In genomic region chr6:170437719-170438401, GRCh38 we compare ENCODE assay signal across 10 cellular contexts.
DNase-seq lines count a peak whose midpoint lies in the region; ATAC-seq and TF ChIP-seq lines count a peak whose summit lies in the region.
"Had no signal": no experiment of that assay in that cellular context is flagged by ENCODE, and none has a peak within 500 bp of the region (broad histone marks: within the 10 kb centered on the region; RNA-seq: fewer than 3 reads in every experiment).

No MANE protein-coding gene starts in this region.

- H3K4me3 Mint-ChIP-seq in CD4-positive, alpha-beta memory T cell: peak overlapping the region in 4 of 8 donors; percentile 25 to 61 (median 43)
- H3K4me3 Mint-ChIP-seq in activated CD4-positive, alpha-beta T cell treated with anti-CD3 and anti-CD28 coated beads for 36 hours: no peak overlapping the region
- H3K4me3 Mint-ChIP-seq: activated naive CD4-positive, alpha-beta T cell treated with anti-CD3 and anti-CD28 coated beads, Interleukin-2, amount 50 U/mL, for 24 hours; memory B cell had no signal

- intact Hi-C loops in colonic mucosa (cut with DNase I): no loop called here
- intact Hi-C loops in CD4-positive, alpha-beta memory T cell (cut with micrococcal nuclease): no loop called here
- intact Hi-C loops in activated CD4-positive, alpha-beta T cell treated with anti-CD3 and anti-CD28 coated beads for 36 hours (cut with DNase I, micrococcal nuclease): no loop called here

- H3K27ac Mint-ChIP-seq in CD4-positive, alpha-beta memory T cell: peak overlapping the region in 1 of 7 donors; percentile 24
- H3K27ac Mint-ChIP-seq in activated CD4-positive, alpha-beta T cell treated with anti-CD3 and anti-CD28 coated beads for 36 hours: no peak overlapping the region
- H3K27ac Mint-ChIP-seq: activated naive CD4-positive, alpha-beta T cell treated with anti-CD3 and anti-CD28 coated beads, Interleukin-2, amount 50 U/mL, for 24 hours; memory B cell had no signal

- H3K4me1 ChIP-seq in KMS-11 (ENCODE audit: low read depth, poor library complexity, severe bottlenecking): no peaks in the 10 kb centered on the region
- H3K4me1 ChIP-seq in colonic mucosa: no peaks in the 10 kb centered on the region
- peaks cover 4% of the 10 kb centered on the region for H3K4me1 ChIP-seq in CD4-positive, alpha-beta memory T cell (ENCODE audit: insufficient read depth, low read length)

- POLR2A ChIA-PET in CD4-positive, alpha-beta memory T cell (lab: Charles Lee; ENCODE audit: partially characterized antibody): no interaction called here
- POLR2A ChIA-PET in activated CD4-positive, alpha-beta T cell treated with anti-CD3 and anti-CD28 coated beads for 36 hours (lab: Charles Lee): no interaction called here

- H3K9me3 Mint-ChIP-seq in CD4-positive, alpha-beta memory T cell: peaks cover 3 to 17% (median 14%) of the 10 kb centered on the region in 8 donors
- H3K9me3 Mint-ChIP-seq in activated CD4-positive, alpha-beta T cell treated with anti-CD3 and anti-CD28 coated beads for 36 hours (ENCODE audit: low read depth): peaks cover 6% of the 10 kb centered on the region

- H3K9ac ChIP-seq in KMS-11: no peak overlapping the region
- H3K9ac ChIP-seq in colonic mucosa (ENCODE audit: low read depth in 2 of 2, low read length in 2 of 2): peak overlapping the region in 1 of 2 donors; percentile 27
- H3K9ac ChIP-seq in neural cell (ENCODE audit: low read length): peak overlapping the region; percentile 29

- H3K27me3 ChIP-seq in KMS-11 (ENCODE audit: insufficient read depth, low read depth): no peaks in the 10 kb centered on the region
- H3K27me3 ChIP-seq in colonic mucosa: no peaks in the 10 kb centered on the region
- no peaks in the 10 kb centered on the region for H3K27me3 ChIP-seq in neural cell (ENCODE audit: insufficient read depth, low read depth, low read length)
- no peaks in the 10 kb centered on the region for H3K27me3 ChIP-seq in CD4-positive, alpha-beta memory T cell (ENCODE audit: insufficient read depth, low read length)

- TF ChIP-seq EP300 in neural cell (conservative IDR thresholded peaks at IDR 0.05; ENCODE audit: poor library complexity, severe bottlenecking): no peak

- peaks cover 3 to 4% of the 10 kb centered on the region in 2 donors for H3K36me3 Mint-ChIP-seq in CD4-positive, alpha-beta memory T cell
- peaks cover 3% of the 10 kb centered on the region for H3K36me3 Mint-ChIP-seq in activated CD4-positive, alpha-beta T cell treated with anti-CD3 and anti-CD28 coated beads for 36 hours (ENCODE audit: low read depth)

- TF ChIP-seq RAD21 in neural cell (conservative IDR thresholded peaks at IDR 0.05): no peak

- 0 out of 2 replicates have a peak overlapping the region, but pooled peaks have one; percentile 2 for H2AFZ ChIP-seq in KMS-11 (ENCODE audit: low read depth)
- no peak overlapping the region for H2AFZ ChIP-seq in neural cell (ENCODE audit: low read depth, low read length)

- no peak for ATAC-seq in activated CD4-positive, alpha-beta T cell treated with anti-CD3 and anti-CD28 coated beads for 36 hours

- peaks cover 0 to 2% (median 0%) of the 10 kb centered on the region in 4 donors for H3K4me1 Mint-ChIP-seq in CD4-positive, alpha-beta memory T cell
- H3K4me1 Mint-ChIP-seq in activated CD4-positive, alpha-beta T cell treated with anti-CD3 and anti-CD28 coated beads for 36 hours: no peaks in the 10 kb centered on the region
- H3K4me1 Mint-ChIP-seq: memory B cell had no signal

- no peaks in the 10 kb centered on the region for H3K9me3 ChIP-seq in colonic mucosa
- peaks cover 5% of the 10 kb centered on the region for H3K9me3 ChIP-seq in neural cell (ENCODE audit: low read length)
- no peaks in the 10 kb centered on the region for H3K9me3 ChIP-seq in CD4-positive, alpha-beta memory T cell (ENCODE audit: control insufficient read depth in 1 of 2, low read length in 2 of 2)

- TF ChIP-seq CTCF in KMS-11 (conservative IDR thresholded peaks at IDR 0.05; ENCODE audit: low read depth, low read length) (no peak), colonic mucosa (IDR thresholded peaks at IDR 0.05) (no peak), neural cell (IDR thresholded peaks at IDR 0.05; ENCODE audit: poor library complexity, severe bottlenecking) (no peak)

- CTCF ChIA-PET in CD4-positive, alpha-beta memory T cell (lab: Charles Lee; ENCODE audit: partially characterized antibody): no interaction called here
- CTCF ChIA-PET in activated CD4-positive, alpha-beta T cell treated with anti-CD3 and anti-CD28 coated beads for 36 hours (lab: Charles Lee): no interaction called here

- no peaks in the 10 kb centered on the region for H3K36me3 ChIP-seq in KMS-11 (ENCODE audit: insufficient read depth)
- no peaks in the 10 kb centered on the region for H3K36me3 ChIP-seq in colonic mucosa
- H3K36me3 ChIP-seq in neural cell (ENCODE audit: insufficient read depth, low read length): no peaks in the 10 kb centered on the region
- H3K36me3 ChIP-seq in CD4-positive, alpha-beta memory T cell (ENCODE audit: insufficient read depth, low read length): no peaks in the 10 kb centered on the region

- H3K4me3 ChIP-seq in KMS-11 (IDR thresholded peaks at IDR 0.05; ENCODE audit: insufficient read depth, low read depth, low read length): no peak overlapping the region
- H3K4me3 ChIP-seq in colonic mucosa: no peak overlapping the region
- peak overlapping the region; percentile 41 for H3K4me3 ChIP-seq in neural cell (ENCODE audit: low read length)
- no peak overlapping the region for H3K4me3 ChIP-seq in CD4-positive, alpha-beta memory T cell (ENCODE audit: low read length in 2 of 2)

- H3F3A ChIP-seq in neural cell (ENCODE audit: insufficient read depth, low read length, poor library complexity, severe bottlenecking): no peaks in the 10 kb centered on the region

- H3K9me2 ChIP-seq in neural cell (ENCODE audit: insufficient read depth, low read length): no peaks in the 10 kb centered on the region

- peaks cover 3 to 7% of the 10 kb centered on the region in 2 donors for H3K27me3 Mint-ChIP-seq in CD4-positive, alpha-beta memory T cell
- peaks cover 5% of the 10 kb centered on the region for H3K27me3 Mint-ChIP-seq in activated CD4-positive, alpha-beta T cell treated with anti-CD3 and anti-CD28 coated beads for 36 hours

- DNase-seq in AG20443 (ENCODE audit: low spot score) (peak; percentile 38), colonic mucosa (no peak), SHP77 treated with DMSO at 0.1 percent for 48 hours (lab: John Stamatoyannopoulos, UW) (no peak), iPS-NIHi7 (ENCODE audit: extremely low spot score) (no peak)
- DNase-seq in CD4-positive, alpha-beta memory T cell: no peak
- DNase-seq in activated CD4-positive, alpha-beta T cell treated with anti-CD3 and anti-CD28 coated beads for 36 hours: no peak

- H3K27ac ChIP-seq in KMS-11 (no peak overlapping the region), colonic mucosa (peak overlapping the region; percentile 53), neural cell (ENCODE audit: low read length) (peak overlapping the region; percentile 55)
- no peak overlapping the region for H3K27ac ChIP-seq in CD4-positive, alpha-beta memory T cell (ENCODE audit: low read depth, low read length)

- H3K79me2 ChIP-seq in KMS-11 (ENCODE audit: insufficient read depth, low read depth) (no peaks in the 10 kb centered on the region), neural cell (replicated peaks; ENCODE audit: insufficient read depth, low read length) (no peaks in the 10 kb centered on the region)

- H3K4me2 ChIP-seq in KMS-11: no peak overlapping the region
- no peak overlapping the region for H3K4me2 ChIP-seq in neural cell (ENCODE audit: low read length)

- H4K20me1 ChIP-seq in KMS-11 (ENCODE audit: insufficient read depth) (no peaks in the 10 kb centered on the region), neural cell (ENCODE audit: insufficient read depth) (no peaks in the 10 kb centered on the region)

TF ChIP-seq in neural cell, 6 proteins besides CTCF, POLR2A, EP300 and RAD21:
- TF ChIP-seq MXI1 (conservative IDR thresholded peaks at IDR 0.05; ENCODE audit: poor library complexity, severe bottlenecking) (no peak), SMC3 (conservative IDR thresholded peaks at IDR 0.05; ENCODE audit: poor library complexity) (no peak), REST (IDR thresholded peaks at IDR 0.05; ENCODE audit: borderline replicate concordance) (no peak), EZH2 (IDR thresholded peaks at IDR 0.05; ENCODE audit: borderline replicate concordance, insufficient read depth, low read length, poor library complexity, severe bottlenecking) (no peak), POLR2AphosphoS5 (IDR thresholded peaks at IDR 0.05) (no peak), TAF1 (IDR thresholded peaks at IDR 0.05; ENCODE audit: low read depth) (no peak)

Comparison
In these comparisons a context has a peak if more than half of its experiments do, and no peak if none do; other contexts are left out.
1. H3K27ac ChIP-seq: peak in colonic mucosa (single experiment) and neural cell (single experiment); none in KMS-11 (single experiment) and CD4-positive, alpha-beta memory T cell (single experiment).